In genomic region chr1:43036457-43036827, GRCh38 we compare ENCODE assay signal across 1 cellular context.
TF ChIP-seq lines count a peak whose summit lies in the region.

No MANE protein-coding gene starts in this region.

TF ChIP-seq in IMR-90, 13 proteins besides CTCF, POLR2A, EP300 and RAD21:
- 0 out of 2 replicates have a peak, but pooled peaks have one; percentile 3 for TF ChIP-seq USF2 (IDR thresholded peaks at IDR 0.05; ENCODE audit: low read depth, low read length)
- no peak for TF ChIP-seq CHD1 (IDR thresholded peaks at IDR 0.05; ENCODE audit: low read depth, low read length)
